8 cellular contexts compared by ENCODE assay signal in the genomic region with DNA sequence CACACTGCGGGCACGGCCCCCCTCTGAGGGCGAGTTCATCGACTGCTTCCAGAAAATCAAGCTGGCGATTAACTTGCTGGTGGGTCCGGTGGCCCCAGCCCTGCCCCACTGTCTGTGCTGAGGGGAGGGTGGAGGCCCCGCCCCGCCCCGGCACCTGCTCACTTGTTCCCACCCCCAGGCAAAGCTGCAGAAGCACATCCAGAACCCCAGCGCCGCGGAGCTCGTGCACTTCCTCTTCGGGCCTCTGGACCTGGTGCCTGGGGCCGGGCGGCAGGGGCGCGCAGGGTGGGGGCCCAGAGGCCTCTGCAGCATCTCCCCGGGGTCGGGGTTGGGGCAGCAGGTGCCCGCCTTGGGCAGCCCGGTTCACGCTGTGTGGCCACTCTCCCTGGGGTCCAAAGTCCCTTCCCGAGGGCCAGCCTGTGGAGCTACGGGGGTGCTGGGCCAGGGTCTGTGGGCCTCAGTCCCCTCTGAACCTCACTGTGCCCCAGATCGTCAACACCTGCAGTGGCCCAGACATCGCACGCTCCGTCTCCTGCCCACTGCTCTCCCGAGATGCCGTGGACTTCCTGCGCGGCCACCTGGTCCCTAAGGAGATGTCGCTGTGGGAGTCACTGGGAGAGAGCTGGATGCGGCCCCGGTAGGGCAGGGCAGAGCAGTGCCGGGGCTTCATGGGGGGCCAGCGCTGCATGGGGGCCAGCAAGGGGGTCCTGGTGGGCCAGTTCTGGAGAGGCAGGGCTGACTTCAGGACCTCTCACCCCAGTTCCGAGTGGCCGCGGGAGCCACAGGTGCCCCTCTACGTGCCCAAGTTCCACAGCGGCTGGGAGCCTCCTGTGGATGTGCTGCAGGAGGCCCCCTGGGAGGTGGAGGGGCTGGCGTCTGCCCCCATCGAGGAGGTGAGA. TPM values are rescaled to one million over a fixed set of nuclear protein-coding genes. Genes with fewer than 3 reads are reported as not detected.
DNase-seq lines count a peak whose midpoint lies in the region; ATAC-seq and TF ChIP-seq lines count a peak whose summit lies in the region.

No MANE protein-coding gene starts in this region.

- 44 to 58% methylated on average over 45 of the region's 45 CpGs for WGBS in sigmoid colon, 2 donors

- no peak overlapping the region for H3K27ac ChIP-seq in ascending aorta
- H3K27ac ChIP-seq in sigmoid colon, result no peak overlapping the region

- peaks cover 7 to 15% of the 10 kb centered on the region in 2 donors for H3K4me1 ChIP-seq in ascending aorta
- H3K4me1 ChIP-seq in sigmoid colon, result peaks cover 0 to 36% (median 32%) of the 10 kb centered on the region in 4 donors

- peaks cover 3 to 10% of the 10 kb centered on the region in 2 donors for H3K36me3 ChIP-seq in ascending aorta
- H3K36me3 ChIP-seq in sigmoid colon, result no peaks in the 10 kb centered on the region

- DNase-seq in GM10248 (ENCODE audit: extremely low spot score) (peak; percentile 69), NCI-H1105 treated with DMSO at 0.1 percent for 48 hours (lab: John Stamatoyannopoulos, UW) (peak; percentile 64), NCI-H774 (lab: John Stamatoyannopoulos, UW) (no peak), ascending aorta (ENCODE audit: low spot score in 2 of 2) (no peak), sigmoid colon (no peak)
- DNase-seq in activated CD8-positive, alpha-beta memory T cell treated with anti-CD3 and anti-CD28 coated beads, Interleukin-2, amount 10 ng/mL, durations not matched to agents 7 days and 5 days, result peak; percentile 68
- peak; percentile 59 for DNase-seq in natural killer cell treated with Interleukin-12 subunit alpha and Interleukin-12 subunit beta and Interleukin-15 and Interleukin-18, amount 100 ng/mL, for 72 hours (ENCODE audit: low spot score)

- no peak for TF ChIP-seq POLR2A in sigmoid colon (IDR thresholded peaks at IDR 0.05)

- no peak overlapping the region for H3K27ac Mint-ChIP-seq in activated CD8-positive, alpha-beta memory T cell treated with anti-CD3 and anti-CD28 coated beads, Interleukin-2, amount 10 ng/mL, durations not matched to agents 7 days and 5 days
- no peak overlapping the region for H3K27ac Mint-ChIP-seq in natural killer cell treated with Interleukin-12 subunit alpha and Interleukin-12 subunit beta and Interleukin-15 and Interleukin-18, amount 100 ng/mL, for 72 hours

- ATAC-seq in activated CD8-positive, alpha-beta memory T cell treated with anti-CD3 and anti-CD28 coated beads, Interleukin-2, amount 10 ng/mL, durations not matched to agents 7 days and 5 days, result peak; percentile 11
- no peak for ATAC-seq in natural killer cell treated with Interleukin-12 subunit alpha and Interleukin-12 subunit beta and Interleukin-15 and Interleukin-18, amount 100 ng/mL, for 72 hours
- no peak for ATAC-seq in HG02981 (IDR thresholded peaks at IDR 0.05; ENCODE audit: unreplicated experiment)

- CTCF ChIA-PET in GM10248 (lab: Yijun Ruan, JAX), result interaction anchor here (0.7 to 9.4 kb wide), 17 partner anchors 9 to 282 kb away, joined by 3 to 112 read pairs (median 4); a partner anchor contains a TSS
- CTCF ChIA-PET in activated CD8-positive, alpha-beta memory T cell treated with anti-CD3 and anti-CD28 coated beads, Interleukin-2, amount 10 ng/mL, durations not matched to agents 7 days and 5 days (lab: Charles Lee), result interaction anchor here (0.8 to 10.1 kb wide), 16 partner anchors 10 to 471 kb away, joined by 3 to 150 read pairs (median 4); a partner anchor contains a TSS

- H3K9me3 ChIP-seq in ascending aorta, result no peaks in the 10 kb centered on the region
- no peaks in the 10 kb centered on the region for H3K9me3 ChIP-seq in sigmoid colon

- TF ChIP-seq EP300 in sigmoid colon (IDR thresholded peaks at IDR 0.05), result no peak

- intact Hi-C loops in ascending aorta (cut with DNase I), result no loop called here
- intact Hi-C loops in sigmoid colon (cut with DNase I), result loop anchor here (2.0 kb wide), 1 partner anchor 167 kb away; no protein-coding TSS in a partner anchor

- TF ChIP-seq CTCF in GM10248 (IDR thresholded peaks at IDR 0.05; ENCODE audit: control extremely low read depth, extremely low read depth, low read depth, missing control alignments), result no peak
- TF ChIP-seq CTCF in ascending aorta (IDR thresholded peaks at IDR 0.05), result no peak
- no peak for TF ChIP-seq CTCF in sigmoid colon (IDR thresholded peaks at IDR 0.05)

- H3K9me3 Mint-ChIP-seq in activated CD8-positive, alpha-beta memory T cell treated with anti-CD3 and anti-CD28 coated beads, Interleukin-2, amount 10 ng/mL, durations not matched to agents 7 days and 5 days (ENCODE audit: low read depth), result no peaks in the 10 kb centered on the region
- H3K9me3 Mint-ChIP-seq in natural killer cell treated with Interleukin-12 subunit alpha and Interleukin-12 subunit beta and Interleukin-15 and Interleukin-18, amount 100 ng/mL, for 72 hours, result no peaks in the 10 kb centered on the region

- H3K4me3 ChIP-seq in ascending aorta (no peak overlapping the region), sigmoid colon (no peak overlapping the region)

- H3K4me3 Mint-ChIP-seq in activated CD8-positive, alpha-beta memory T cell treated with anti-CD3 and anti-CD28 coated beads, Interleukin-2, amount 10 ng/mL, durations not matched to agents 7 days and 5 days, result no peak overlapping the region
- H3K4me3 Mint-ChIP-seq in natural killer cell treated with Interleukin-12 subunit alpha and Interleukin-12 subunit beta and Interleukin-15 and Interleukin-18, amount 100 ng/mL, for 72 hours, result no peak overlapping the region

- H3K36me3 Mint-ChIP-seq in activated CD8-positive, alpha-beta memory T cell treated with anti-CD3 and anti-CD28 coated beads, Interleukin-2, amount 10 ng/mL, durations not matched to agents 7 days and 5 days, result no peaks in the 10 kb centered on the region
- H3K36me3 Mint-ChIP-seq in natural killer cell treated with Interleukin-12 subunit alpha and Interleukin-12 subunit beta and Interleukin-15 and Interleukin-18, amount 100 ng/mL, for 72 hours, result no peaks in the 10 kb centered on the region

- H3K4me1 Mint-ChIP-seq in activated CD8-positive, alpha-beta memory T cell treated with anti-CD3 and anti-CD28 coated beads, Interleukin-2, amount 10 ng/mL, durations not matched to agents 7 days and 5 days, result peaks cover 23% of the 10 kb centered on the region
- peaks cover 7 to 12% of the 10 kb centered on the region in 2 donors for H3K4me1 Mint-ChIP-seq in natural killer cell treated with Interleukin-12 subunit alpha and Interleukin-12 subunit beta and Interleukin-15 and Interleukin-18, amount 100 ng/mL, for 72 hours (ENCODE audit: low read depth in 2 of 2)

- no peaks in the 10 kb centered on the region for H3K27me3 ChIP-seq in ascending aorta
- H3K27me3 ChIP-seq in sigmoid colon, result peaks cover 43 to 80% (median 73%) of the 10 kb centered on the region in 3 donors

- POLR2A ChIA-PET in GM10248 (lab: Yijun Ruan, JAX), result interaction anchor here (0.6 kb wide), 1 partner anchor 188 kb away, joined by 4 read pairs; no protein-coding TSS in a partner anchor

- H3K27me3 Mint-ChIP-seq in activated CD8-positive, alpha-beta memory T cell treated with anti-CD3 and anti-CD28 coated beads, Interleukin-2, amount 10 ng/mL, durations not matched to agents 7 days and 5 days, result peaks cover 23% of the 10 kb centered on the region
- H3K27me3 Mint-ChIP-seq in natural killer cell treated with Interleukin-12 subunit alpha and Interleukin-12 subunit beta and Interleukin-15 and Interleukin-18, amount 100 ng/mL, for 72 hours, result peaks cover 7 to 15% of the 10 kb centered on the region in 2 donors

RNA-seq across cellular contexts. Expression of a gene that starts 16.1 kb away (rescaled TPM):
- 10 to 100 TPM; 17.4 to 20.2 TPM for total RNA-seq in activated CD8-positive, alpha-beta memory T cell treated with anti-CD3 and anti-CD28 coated beads, Interleukin-2, amount 10 ng/mL, durations not matched to agents 7 days and 5 days
- 10 to 100 TPM in 1 of 2 donors, 1 to 10 TPM in 1; 2.9 to 13.0 TPM for total RNA-seq in natural killer cell treated with Interleukin-12 subunit alpha and Interleukin-12 subunit beta and Interleukin-15 and Interleukin-18, amount 100 ng/mL, for 72 hours
- total RNA-seq in ascending aorta (76.7 TPM), sigmoid colon (10 to 100 TPM in 2 of 4 donors, 1 to 10 TPM in 2; 5.4 to 15.6 (median 11.6) TPM)
- 100 to 1,000 TPM; 153 to 168 (median 155) TPM for polyA plus RNA-seq in sigmoid colon

RNA-seq across cellular contexts. Expression of a gene that starts 25.1 kb away (rescaled TPM):
- total RNA-seq in activated CD8-positive, alpha-beta memory T cell treated with anti-CD3 and anti-CD28 coated beads, Interleukin-2, amount 10 ng/mL, durations not matched to agents 7 days and 5 days, result 100 to 1,000 TPM; 249 to 293 TPM
- 100 to 1,000 TPM; 201 to 242 TPM for total RNA-seq in natural killer cell treated with Interleukin-12 subunit alpha and Interleukin-12 subunit beta and Interleukin-15 and Interleukin-18, amount 100 ng/mL, for 72 hours
- total RNA-seq in ascending aorta, result 245 TPM
- total RNA-seq in sigmoid colon, result 100 to 1,000 TPM in 2 of 4 donors, 10 to 100 TPM in 2; 94.6 to 133 (median 108) TPM
- 100 to 1,000 TPM; 142 to 177 (median 170) TPM for polyA plus RNA-seq in sigmoid colon

RNA-seq across cellular contexts. Expression of a gene that starts 26.5 kb away (rescaled TPM):
- 10 to 100 TPM; 23.5 to 26.0 TPM for total RNA-seq in activated CD8-positive, alpha-beta memory T cell treated with anti-CD3 and anti-CD28 coated beads, Interleukin-2, amount 10 ng/mL, durations not matched to agents 7 days and 5 days
- total RNA-seq in natural killer cell treated with Interleukin-12 subunit alpha and Interleukin-12 subunit beta and Interleukin-15 and Interleukin-18, amount 100 ng/mL, for 72 hours, result 10 to 100 TPM; 15.3 to 20.3 TPM
- total RNA-seq in ascending aorta (1.3 TPM), sigmoid colon (10 to 100 TPM; 20.9 to 41.5 (median 39.6) TPM)
- 10 to 100 TPM in 2 of 3 donors, 1 to 10 TPM in 1; 7.9 to 27.6 (median 25.7) TPM for polyA plus RNA-seq in sigmoid colon

RNA-seq across cellular contexts. Expression of a gene that starts 27.1 kb away (rescaled TPM):
- total RNA-seq in activated CD8-positive, alpha-beta memory T cell treated with anti-CD3 and anti-CD28 coated beads, Interleukin-2, amount 10 ng/mL, durations not matched to agents 7 days and 5 days, result 10 to 100 TPM; 39.0 to 40.1 TPM
- total RNA-seq in natural killer cell treated with Interleukin-12 subunit alpha and Interleukin-12 subunit beta and Interleukin-15 and Interleukin-18, amount 100 ng/mL, for 72 hours, result 10 to 100 TPM; 23.2 to 83.6 TPM
- total RNA-seq in ascending aorta (60.5 TPM), sigmoid colon (10 to 100 TPM; 15.1 to 29.6 (median 22.2) TPM)
- polyA plus RNA-seq in sigmoid colon, result 10 to 100 TPM; 11.3 to 18.6 (median 14.4) TPM

RNA-seq across cellular contexts. Expression of a gene that starts 55.1 kb away (rescaled TPM):
- 10 to 100 TPM; 62.4 to 79.4 TPM for total RNA-seq in activated CD8-positive, alpha-beta memory T cell treated with anti-CD3 and anti-CD28 coated beads, Interleukin-2, amount 10 ng/mL, durations not matched to agents 7 days and 5 days
- 10 to 100 TPM; 42.2 to 99.7 TPM for total RNA-seq in natural killer cell treated with Interleukin-12 subunit alpha and Interleukin-12 subunit beta and Interleukin-15 and Interleukin-18, amount 100 ng/mL, for 72 hours
- total RNA-seq in ascending aorta (12.2 TPM), sigmoid colon (10 to 100 TPM in 3 of 4 donors, 1 to 10 TPM in 1; 6.7 to 26.3 (median 14.9) TPM)
- 10 to 100 TPM in 2 of 3 donors, 1 to 10 TPM in 1; 7.8 to 55.9 (median 40.0) TPM for polyA plus RNA-seq in sigmoid colon

Comparison
In these comparisons a context has a peak if more than half of its experiments do, and no peak if none do; other contexts are left out.
1. DNase-seq: peak in GM10248 (single experiment), NCI-H1105 treated with DMSO at 0.1 percent for 48 hours (single experiment), activated CD8-positive, alpha-beta memory T cell treated with anti-CD3 and anti-CD28 coated beads, Interleukin-2, amount 10 ng/mL, durations not matched to agents 7 days and 5 days (single experiment) and natural killer cell treated with Interleukin-12 subunit alpha and Interleukin-12 subunit beta and Interleukin-15 and Interleukin-18, amount 100 ng/mL, for 72 hours (single experiment); none in NCI-H774 (single experiment), ascending aorta (0 of 2) and sigmoid colon (single experiment).